ENCODE assay signal across 1 cellular context in genomic region chr1:119347858-119348257, GRCh38.
TF ChIP-seq lines count a peak whose summit lies in the region.

No MANE protein-coding gene starts in this region.

TF ChIP-seq in HepG2, 621 proteins besides CTCF, POLR2A, EP300 and RAD21:
- TF ChIP-seq PRDM15 (CRISPR knock-in tag; IDR thresholded peaks at IDR 0.05) (no peak), SAFB2 (CRISPR knock-in tag; IDR thresholded peaks at IDR 0.05; ENCODE audit: borderline replicate concordance, low read depth) (no peak), ZNF556 (CRISPR knock-in tag; IDR thresholded peaks at IDR 0.05; ENCODE audit: borderline replicate concordance) (no peak), BORCS8-MEF2B (CRISPR knock-in tag; IDR thresholded peaks at IDR 0.05) (no peak), TGIF2 (CRISPR knock-in tag; IDR thresholded peaks at IDR 0.05) (no peak)
